24 cellular contexts compared by ENCODE assay signal in the genomic region with DNA sequence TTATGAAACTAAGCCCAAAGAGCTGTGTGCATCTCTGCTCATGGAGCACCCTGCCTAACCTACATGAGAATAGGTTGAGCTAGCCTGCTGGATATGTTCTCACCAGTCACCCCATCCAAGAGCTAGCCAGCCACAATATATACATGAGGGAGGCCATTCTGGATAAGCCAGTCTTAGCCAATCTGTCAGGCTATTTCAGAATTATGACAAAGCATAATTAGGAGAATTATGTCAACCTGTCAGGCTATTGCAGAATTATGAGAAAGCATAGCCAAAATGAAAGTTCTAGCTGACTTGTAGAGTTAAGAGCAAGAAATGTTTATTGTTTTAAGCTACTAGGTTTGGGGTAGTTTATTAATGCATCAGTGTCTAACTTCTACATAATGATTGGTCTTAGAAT.
DNase-seq lines count a peak whose midpoint lies in the region; ATAC-seq and TF ChIP-seq lines count a peak whose summit lies in the region.
"Had no signal": no experiment of that assay in that cellular context is flagged by ENCODE, and none has a peak within 500 bp of the region (broad histone marks: within the 10 kb centered on the region; RNA-seq: fewer than 3 reads in every experiment).

No MANE protein-coding gene starts in this region.

- ATAC-seq in right cardiac atrium (no peak), GM18858 (IDR thresholded peaks at IDR 0.05; ENCODE audit: unreplicated experiment) (no peak), GM19324 (IDR thresholded peaks at IDR 0.05; ENCODE audit: low FRiP score, unreplicated experiment) (no peak)
- ATAC-seq: GM23338 had no signal

- H3K9me3 ChIP-seq in A673 (ENCODE audit: low read depth, low read length, poor library complexity, severe bottlenecking) (no peaks in the 10 kb centered on the region), neutrophil (no peaks in the 10 kb centered on the region), right cardiac atrium (ENCODE audit: control insufficient read depth, low read length) (peaks cover 3% of the 10 kb centered on the region)
- H3K9me3 ChIP-seq: HAP-1 had no signal

- H3K36me3 ChIP-seq in A673 (ENCODE audit: insufficient read depth, low read length, poor library complexity, severe bottlenecking) (no peaks in the 10 kb centered on the region), neutrophil (no peaks in the 10 kb centered on the region)
- H3K36me3 ChIP-seq: HAP-1 had no signal

- DNase-seq in A673 (ENCODE audit: low spot score) (no peak), NCI-H446 treated with DMSO at 0.1 percent for 48 hours (lab: John Stamatoyannopoulos, UW) (peak; percentile 13), OCI-M1 (lab: John Stamatoyannopoulos, UW) (peak; percentile 32), right cardiac atrium (no peak), HPDE6-E6E7 (ENCODE audit: extremely low spot score) (no peak)
- DNase-seq: 8988T; CD4-positive, CD25-positive, alpha-beta regulatory T cell; COR-L47; DMS53; HFFc6; IMR-90; MM.1S; NCI-H1105; NCI-H1436 treated with DMSO at 0.1 percent for 48 hours; NCI-H187 treated with DMSO at 0.1 percent for 48 hours; NCI-H526 treated with DMSO at 0.1 percent for 48 hours; SIG-M5 had no signal

- TF ChIP-seq CTCF in A673 (conservative IDR thresholded peaks at IDR 0.05; ENCODE audit: low read depth, low read length) (no peak), neutrophil (IDR thresholded peaks at IDR 0.05) (no peak)

- H3K4me1 ChIP-seq in A673 (ENCODE audit: insufficient read depth, low read length, poor library complexity, severe bottlenecking): peaks cover 93% of the 10 kb centered on the region
- H3K4me1 ChIP-seq in neutrophil (ENCODE audit: control insufficient read depth in 1 of 2, insufficient read depth in 1 of 2, low read depth in 1 of 2, low read length in 1 of 2): peaks cover 11 to 21% of the 10 kb centered on the region in 2 experiments
- H3K4me1 ChIP-seq in right cardiac atrium (ENCODE audit: control insufficient read depth, insufficient read depth, low read length): no peaks in the 10 kb centered on the region

- H3K27ac ChIP-seq in A673 (ENCODE audit: low read depth, low read length, poor library complexity, severe bottlenecking): peak overlapping the region; percentile 98
- peak overlapping the region; percentile 21 for H3K27ac ChIP-seq in neutrophil
- no peak overlapping the region for H3K27ac ChIP-seq in right cardiac atrium (ENCODE audit: low read length)
- H3K27ac ChIP-seq: KMS-11, SK-N-MC had no signal

- H3K27me3 ChIP-seq in A673 (replicated peaks; ENCODE audit: insufficient read depth, low read depth, low read length, poor library complexity) (no peaks in the 10 kb centered on the region), neutrophil (no peaks in the 10 kb centered on the region), right cardiac atrium (ENCODE audit: control insufficient read depth, insufficient read depth) (no peaks in the 10 kb centered on the region)

- H3K4me3 ChIP-seq in A673 (ENCODE audit: low read depth, low read length, poor library complexity, severe bottlenecking) (no peak overlapping the region), neutrophil (ENCODE audit: low read depth in 1 of 2, low read length in 1 of 2) (no peak overlapping the region), right cardiac atrium (ENCODE audit: low read length) (no peak overlapping the region)
- H3K4me3 ChIP-seq: GM23338, HAP-1, SK-N-MC had no signal

- POLR2A ChIA-PET in A673 (lab: Charles Lee; ENCODE audit: low non-redundant PET): no interaction called here

- no TSS peak for BruUV-seq in A673 (replicated peaks; lab: Mats Ljungman, UMichigan)

- intact Hi-C loops in A673 (cut with micrococcal nuclease; ENCODE audit: unreplicated experiment) (no loop called here), right cardiac atrium (cut with DNase I) (no loop called here)

- CTCF ChIA-PET in A673 (lab: Charles Lee): no interaction called here

Comparison
In these comparisons a context has a peak if more than half of its experiments do, and no peak if none do; other contexts are left out.
1. DNase-seq: peak in NCI-H446 treated with DMSO at 0.1 percent for 48 hours (single experiment) and OCI-M1 (single experiment); none in A673 (single experiment), right cardiac atrium (0 of 3) and HPDE6-E6E7 (single experiment).